Comparison of ENCODE assay signal across 9 cellular contexts in genomic region chr11:111912535-111912934, GRCh38. TPM values are rescaled to one million over a fixed set of nuclear protein-coding genes. Genes with fewer than 3 reads are reported as not detected.
DNase-seq lines count a peak whose midpoint lies in the region; ATAC-seq and TF ChIP-seq lines count a peak whose summit lies in the region.
"Had no signal": no experiment of that assay in that cellular context is flagged by ENCODE, and none has a peak within 500 bp of the region (broad histone marks: within the 10 kb centered on the region; RNA-seq: fewer than 3 reads in every experiment).

Gene HSPB2 (plus strand): TSS chr11:111912734. CDS start chr11:111912830, 96 bp downstream.

- peaks cover 8% of the 10 kb centered on the region for H3K27me3 ChIP-seq in foreskin keratinocyte
- H3K27me3 ChIP-seq in transverse colon: no peaks in the 10 kb centered on the region

- whole genome bisulfite sequencing in transverse colon (ENCODE audit: low coverage in 1 of 2), 2 donors: 50% methylated on average over 18 of the region's 26 CpGs; no CpG with 5 or more reads in 1 of the 2 donors

- H3K4me3 ChIP-seq in transverse colon: peak within 1 kb of the TSS; percentile 27 to 49 (median 41)

- TF ChIP-seq EP300 in transverse colon (IDR thresholded peaks at IDR 0.05; ENCODE audit: low read depth): no peak

- no peak for TF ChIP-seq POLR2A in transverse colon (IDR thresholded peaks at IDR 0.05)

- intact Hi-C loops in transverse colon (cut with DNase I; ENCODE audit: low total_unique reads): no loop called here

- H3K4me1 ChIP-seq in foreskin keratinocyte: peaks cover 3% of the 10 kb centered on the region
- H3K4me1 ChIP-seq in transverse colon: peaks cover 0 to 10% (median 0%) of the 10 kb centered on the region in 4 donors

- no peak for DNase-seq in foreskin keratinocyte
- DNase-seq in myocyte (ENCODE audit: low read depth): peak; percentile 82
- no peak for DNase-seq in transverse colon
- DNase-seq in activated naive CD4-positive, alpha-beta T cell treated with Interleukin-2 at 50 U/mL for 16 hours: no peak
- DNase-seq in COR-L47 (lab: John Stamatoyannopoulos, UW): no peak
- DNase-seq in EL: no peak
- no peak for DNase-seq in NCI-H526 (lab: John Stamatoyannopoulos, UW)
- DNase-seq: NCI-H1048 had no signal

- H3K27ac ChIP-seq in angular gyrus (ENCODE audit: low read depth, low read length): peak within 1 kb of the TSS; percentile 97
- H3K27ac ChIP-seq in foreskin keratinocyte: peak within 1 kb of the TSS; percentile 40
- peak within 1 kb of the TSS; percentile 83 to 97 (median 86) for H3K27ac ChIP-seq in transverse colon

- TF ChIP-seq CTCF in foreskin keratinocyte (conservative IDR thresholded peaks at IDR 0.05) (no peak), transverse colon (IDR thresholded peaks at IDR 0.05) (no peak)

- no peak for ATAC-seq in foreskin keratinocyte

- no peaks in the 10 kb centered on the region for H3K36me3 ChIP-seq in transverse colon

- no peaks in the 10 kb centered on the region for H3K9me3 ChIP-seq in transverse colon

- in situ Hi-C loops in transverse colon (cut with MboI; ENCODE audit: low pct_ligation_motif_present in 1 of 4, low pct_unique_long_range_greater_than_20kb in 1 of 4, low sequenced_read_pairs in 3 of 4): no loop called here

RNA-seq across cellular contexts. Expression of gene HSPB2, which starts in this region (rescaled TPM):
- total RNA-seq in foreskin keratinocyte: not detected in 2 replicates
- 0.11 TPM in 1 of 2 replicates, not detected in the other for polyA plus RNA-seq in foreskin keratinocyte
- 14.6 and 15.6 TPM in 2 replicates for total RNA-seq in myocyte
- 67.7 TPM for polyA plus RNA-seq in myocyte (2012)
- 1 to 10 TPM in 1 of 4 donors, not detected in 3; 1.3 TPM for total RNA-seq in transverse colon

Comparison
In these comparisons a context has a peak if more than half of its experiments do, and no peak if none do; other contexts are left out.
1. H3K27ac ChIP-seq: peak in every context shown above with its lines; median percentile 97 in angular gyrus; 86 in transverse colon; 40 in foreskin keratinocyte.